1 cellular context compared by ENCODE assay signal in the genomic region with DNA sequence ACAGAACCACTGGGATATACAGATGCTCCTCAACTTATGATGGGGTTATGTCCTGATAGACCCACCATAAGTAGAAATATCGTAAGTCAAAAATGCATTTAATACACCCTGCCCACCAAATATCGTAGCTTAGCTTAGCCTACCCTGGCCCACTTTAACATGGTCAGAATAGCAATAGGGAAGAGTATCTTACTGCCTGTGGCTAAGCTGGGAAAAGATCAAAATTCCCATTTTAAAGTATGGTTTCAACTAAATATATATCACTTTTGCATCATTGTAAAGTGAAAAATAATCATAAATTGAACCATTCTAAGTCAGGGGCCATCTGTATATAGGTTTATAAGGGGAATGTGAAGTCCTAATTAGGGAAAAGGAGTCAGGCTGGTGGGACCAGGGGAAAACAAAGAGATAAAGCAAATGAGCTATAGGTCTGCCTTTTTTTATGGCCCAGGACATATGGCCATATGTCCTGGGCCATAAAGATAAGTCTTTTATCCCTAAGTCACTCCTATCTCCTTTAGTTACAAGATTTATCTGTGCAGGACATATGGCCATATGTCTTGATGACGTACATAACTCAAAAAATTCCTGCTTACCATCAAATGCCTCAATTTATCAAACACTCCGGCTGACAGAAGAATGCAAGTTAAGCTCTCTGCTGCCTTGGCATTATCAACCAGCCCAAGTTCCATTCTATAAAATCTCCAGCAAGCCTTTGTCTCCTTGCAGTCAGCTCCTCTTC.
TF ChIP-seq lines count a peak whose summit lies in the region.

No MANE protein-coding gene starts in this region.

TF ChIP-seq in K562, 482 proteins besides CTCF, POLR2A, EP300 and RAD21 (continued from another document and continues in another):
- TF ChIP-seq, protein P1, sequence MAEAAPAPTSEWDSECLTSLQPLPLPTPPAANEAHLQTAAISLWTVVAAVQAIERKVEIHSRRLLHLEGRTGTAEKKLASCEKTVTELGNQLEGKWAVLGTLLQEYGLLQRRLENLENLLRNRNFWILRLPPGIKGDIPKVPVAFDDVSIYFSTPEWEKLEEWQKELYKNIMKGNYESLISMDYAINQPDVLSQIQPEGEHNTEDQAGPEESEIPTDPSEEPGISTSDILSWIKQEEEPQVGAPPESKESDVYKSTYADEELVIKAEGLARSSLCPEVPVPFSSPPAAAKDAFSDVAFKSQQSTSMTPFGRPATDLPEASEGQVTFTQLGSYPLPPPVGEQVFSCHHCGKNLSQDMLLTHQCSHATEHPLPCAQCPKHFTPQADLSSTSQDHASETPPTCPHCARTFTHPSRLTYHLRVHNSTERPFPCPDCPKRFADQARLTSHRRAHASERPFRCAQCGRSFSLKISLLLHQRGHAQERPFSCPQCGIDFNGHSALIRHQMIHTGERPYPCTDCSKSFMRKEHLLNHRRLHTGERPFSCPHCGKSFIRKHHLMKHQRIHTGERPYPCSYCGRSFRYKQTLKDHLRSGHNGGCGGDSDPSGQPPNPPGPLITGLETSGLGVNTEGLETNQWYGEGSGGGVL (CRISPR knock-in tag; IDR thresholded peaks at IDR 0.05), result no peak
- peak; percentile 69; the same call in 1 of the 2 replicates for TF ChIP-seq ZNF583 (CRISPR knock-in tag; IDR thresholded peaks at IDR 0.05)
- TF ChIP-seq, protein P2, sequence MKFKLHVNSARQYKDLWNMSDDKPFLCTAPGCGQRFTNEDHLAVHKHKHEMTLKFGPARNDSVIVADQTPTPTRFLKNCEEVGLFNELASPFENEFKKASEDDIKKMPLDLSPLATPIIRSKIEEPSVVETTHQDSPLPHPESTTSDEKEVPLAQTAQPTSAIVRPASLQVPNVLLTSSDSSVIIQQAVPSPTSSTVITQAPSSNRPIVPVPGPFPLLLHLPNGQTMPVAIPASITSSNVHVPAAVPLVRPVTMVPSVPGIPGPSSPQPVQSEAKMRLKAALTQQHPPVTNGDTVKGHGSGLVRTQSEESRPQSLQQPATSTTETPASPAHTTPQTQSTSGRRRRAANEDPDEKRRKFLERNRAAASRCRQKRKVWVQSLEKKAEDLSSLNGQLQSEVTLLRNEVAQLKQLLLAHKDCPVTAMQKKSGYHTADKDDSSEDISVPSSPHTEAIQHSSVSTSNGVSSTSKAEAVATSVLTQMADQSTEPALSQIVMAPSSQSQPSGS (CRISPR knock-in tag; IDR thresholded peaks at IDR 0.05), result no peak
- TF ChIP-seq, protein P3, sequence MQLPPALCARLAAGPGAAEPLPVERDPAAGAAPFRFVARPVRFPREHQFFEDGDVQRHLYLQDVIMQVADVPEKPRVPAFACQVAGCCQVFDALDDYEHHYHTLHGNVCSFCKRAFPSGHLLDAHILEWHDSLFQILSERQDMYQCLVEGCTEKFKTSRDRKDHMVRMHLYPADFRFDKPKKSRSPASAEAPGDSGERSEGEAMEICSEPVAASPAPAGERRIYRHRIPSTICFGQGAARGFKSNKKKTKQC (CRISPR knock-in tag; IDR thresholded peaks at IDR 0.05), result no peak
- TF ChIP-seq BRD9 (IDR thresholded peaks at IDR 0.05; ENCODE audit: low read depth, partially characterized antibody), result no peak
- no peak for TF ChIP-seq KDM4B (IDR thresholded peaks at IDR 0.05; ENCODE audit: borderline replicate concordance in 2 of 2, low read depth in 1 of 2)
- no peak for TF ChIP-seq EWSR1 (IDR thresholded peaks at IDR 0.05; ENCODE audit: borderline replicate concordance, low read depth, partially characterized antibody)
- TF ChIP-seq KDM1A (IDR thresholded peaks at IDR 0.05), result peak; percentile 97
- TF ChIP-seq, protein P4, sequence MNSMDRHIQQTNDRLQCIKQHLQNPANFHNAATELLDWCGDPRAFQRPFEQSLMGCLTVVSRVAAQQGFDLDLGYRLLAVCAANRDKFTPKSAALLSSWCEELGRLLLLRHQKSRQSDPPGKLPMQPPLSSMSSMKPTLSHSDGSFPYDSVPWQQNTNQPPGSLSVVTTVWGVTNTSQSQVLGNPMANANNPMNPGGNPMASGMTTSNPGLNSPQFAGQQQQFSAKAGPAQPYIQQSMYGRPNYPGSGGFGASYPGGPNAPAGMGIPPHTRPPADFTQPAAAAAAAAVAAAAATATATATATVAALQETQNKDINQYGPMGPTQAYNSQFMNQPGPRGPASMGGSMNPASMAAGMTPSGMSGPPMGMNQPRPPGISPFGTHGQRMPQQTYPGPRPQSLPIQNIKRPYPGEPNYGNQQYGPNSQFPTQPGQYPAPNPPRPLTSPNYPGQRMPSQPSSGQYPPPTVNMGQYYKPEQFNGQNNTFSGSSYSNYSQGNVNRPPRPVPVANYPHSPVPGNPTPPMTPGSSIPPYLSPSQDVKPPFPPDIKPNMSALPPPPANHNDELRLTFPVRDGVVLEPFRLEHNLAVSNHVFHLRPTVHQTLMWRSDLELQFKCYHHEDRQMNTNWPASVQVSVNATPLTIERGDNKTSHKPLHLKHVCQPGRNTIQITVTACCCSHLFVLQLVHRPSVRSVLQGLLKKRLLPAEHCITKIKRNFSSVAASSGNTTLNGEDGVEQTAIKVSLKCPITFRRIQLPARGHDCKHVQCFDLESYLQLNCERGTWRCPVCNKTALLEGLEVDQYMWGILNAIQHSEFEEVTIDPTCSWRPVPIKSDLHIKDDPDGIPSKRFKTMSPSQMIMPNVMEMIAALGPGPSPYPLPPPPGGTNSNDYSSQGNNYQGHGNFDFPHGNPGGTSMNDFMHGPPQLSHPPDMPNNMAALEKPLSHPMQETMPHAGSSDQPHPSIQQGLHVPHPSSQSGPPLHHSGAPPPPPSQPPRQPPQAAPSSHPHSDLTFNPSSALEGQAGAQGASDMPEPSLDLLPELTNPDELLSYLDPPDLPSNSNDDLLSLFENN (IDR thresholded peaks at IDR 0.05; ENCODE audit: low read depth in 2 of 2, low read length in 2 of 2), result peak in 1 of 2 experiments; percentile 99; a peak in 2 of 4 replicates
- TF ChIP-seq FUS (optimal IDR thresholded peaks at IDR 0.05; ENCODE audit: low read depth, low read length), result no peak
- TF ChIP-seq, protein P5, sequence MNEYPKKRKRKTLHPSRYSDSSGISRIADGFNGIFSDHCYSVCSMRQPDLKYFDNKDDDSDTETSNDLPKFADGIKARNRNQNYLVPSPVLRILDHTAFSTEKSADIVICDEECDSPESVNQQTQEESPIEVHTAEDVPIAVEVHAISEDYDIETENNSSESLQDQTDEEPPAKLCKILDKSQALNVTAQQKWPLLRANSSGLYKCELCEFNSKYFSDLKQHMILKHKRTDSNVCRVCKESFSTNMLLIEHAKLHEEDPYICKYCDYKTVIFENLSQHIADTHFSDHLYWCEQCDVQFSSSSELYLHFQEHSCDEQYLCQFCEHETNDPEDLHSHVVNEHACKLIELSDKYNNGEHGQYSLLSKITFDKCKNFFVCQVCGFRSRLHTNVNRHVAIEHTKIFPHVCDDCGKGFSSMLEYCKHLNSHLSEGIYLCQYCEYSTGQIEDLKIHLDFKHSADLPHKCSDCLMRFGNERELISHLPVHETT (CRISPR knock-in tag; conservative IDR thresholded peaks at IDR 0.05 in 1 of 2, IDR thresholded peaks at IDR 0.05 in 1 of 2), result peak in 1 of 2 experiments; percentile 96; a peak in 2 of 4 replicates
- TF ChIP-seq ZBTB17 (CRISPR knock-in tag; IDR thresholded peaks at IDR 0.05), result peak; percentile 67; the same call in 1 of the 2 replicates
- peak; percentile 36 for TF ChIP-seq RBBP5 (IDR thresholded peaks at IDR 0.05; ENCODE audit: borderline replicate concordance, insufficient read depth, low read length, poor library complexity, severe bottlenecking)
- TF ChIP-seq KAT7 (CRISPR knock-in tag; IDR thresholded peaks at IDR 0.05; ENCODE audit: borderline replicate concordance), result no peak
- peak; percentile 92 for TF ChIP-seq MECOM (CRISPR knock-in tag; IDR thresholded peaks at IDR 0.05)
- TF ChIP-seq ZNF212 (CRISPR knock-in tag; IDR thresholded peaks at IDR 0.05), result no peak
- TF ChIP-seq, protein P6, sequence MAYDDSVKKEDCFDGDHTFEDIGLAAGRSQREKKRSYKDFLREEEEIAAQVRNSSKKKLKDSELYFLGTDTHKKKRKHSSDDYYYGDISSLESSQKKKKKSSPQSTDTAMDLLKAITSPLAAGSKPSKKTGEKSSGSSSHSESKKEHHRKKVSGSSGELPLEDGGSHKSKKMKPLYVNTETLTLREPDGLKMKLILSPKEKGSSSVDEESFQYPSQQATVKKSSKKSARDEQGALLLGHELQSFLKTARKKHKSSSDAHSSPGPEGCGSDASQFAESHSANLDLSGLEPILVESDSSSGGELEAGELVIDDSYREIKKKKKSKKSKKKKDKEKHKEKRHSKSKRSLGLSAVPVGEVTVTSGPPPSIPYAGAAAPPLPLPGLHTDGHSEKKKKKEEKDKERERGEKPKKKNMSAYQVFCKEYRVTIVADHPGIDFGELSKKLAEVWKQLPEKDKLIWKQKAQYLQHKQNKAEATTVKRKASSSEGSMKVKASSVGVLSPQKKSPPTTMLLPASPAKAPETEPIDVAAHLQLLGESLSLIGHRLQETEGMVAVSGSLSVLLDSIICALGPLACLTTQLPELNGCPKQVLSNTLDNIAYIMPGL (CRISPR knock-in tag; IDR thresholded peaks at IDR 0.05), result no peak
- TF ChIP-seq PML (IDR thresholded peaks at IDR 0.05; ENCODE audit: low read length), result peak; percentile 99
- TF ChIP-seq ZNF445 (CRISPR knock-in tag; IDR thresholded peaks at IDR 0.05; ENCODE audit: low read depth), result no peak
- TF ChIP-seq, protein P7, sequence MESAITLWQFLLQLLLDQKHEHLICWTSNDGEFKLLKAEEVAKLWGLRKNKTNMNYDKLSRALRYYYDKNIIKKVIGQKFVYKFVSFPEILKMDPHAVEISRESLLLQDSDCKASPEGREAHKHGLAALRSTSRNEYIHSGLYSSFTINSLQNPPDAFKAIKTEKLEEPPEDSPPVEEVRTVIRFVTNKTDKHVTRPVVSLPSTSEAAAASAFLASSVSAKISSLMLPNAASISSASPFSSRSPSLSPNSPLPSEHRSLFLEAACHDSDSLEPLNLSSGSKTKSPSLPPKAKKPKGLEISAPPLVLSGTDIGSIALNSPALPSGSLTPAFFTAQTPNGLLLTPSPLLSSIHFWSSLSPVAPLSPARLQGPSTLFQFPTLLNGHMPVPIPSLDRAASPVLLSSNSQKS (CRISPR knock-in tag; IDR thresholded peaks at IDR 0.05), result 0 out of 2 replicates have a peak, but pooled peaks have one; percentile 6
- TF ChIP-seq BRF1 (IDR thresholded peaks at IDR 0.05; ENCODE audit: borderline replicate concordance, extremely low read depth, insufficient read length), result no peak
- TF ChIP-seq, protein P8, sequence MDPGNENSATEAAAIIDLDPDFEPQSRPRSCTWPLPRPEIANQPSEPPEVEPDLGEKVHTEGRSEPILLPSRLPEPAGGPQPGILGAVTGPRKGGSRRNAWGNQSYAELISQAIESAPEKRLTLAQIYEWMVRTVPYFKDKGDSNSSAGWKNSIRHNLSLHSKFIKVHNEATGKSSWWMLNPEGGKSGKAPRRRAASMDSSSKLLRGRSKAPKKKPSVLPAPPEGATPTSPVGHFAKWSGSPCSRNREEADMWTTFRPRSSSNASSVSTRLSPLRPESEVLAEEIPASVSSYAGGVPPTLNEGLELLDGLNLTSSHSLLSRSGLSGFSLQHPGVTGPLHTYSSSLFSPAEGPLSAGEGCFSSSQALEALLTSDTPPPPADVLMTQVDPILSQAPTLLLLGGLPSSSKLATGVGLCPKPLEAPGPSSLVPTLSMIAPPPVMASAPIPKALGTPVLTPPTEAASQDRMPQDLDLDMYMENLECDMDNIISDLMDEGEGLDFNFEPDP (CRISPR knock-in tag; IDR thresholded peaks at IDR 0.05), result no peak
- TF ChIP-seq FOXA3 (CRISPR knock-in tag; conservative IDR thresholded peaks at IDR 0.05 in 1 of 2, IDR thresholded peaks at IDR 0.05 in 1 of 2), result 0 out of 4 replicates have a peak, but pooled peaks of 1 of the 2 experiments have one; percentile 5
- TF ChIP-seq CAMTA2 (CRISPR knock-in tag; conservative IDR thresholded peaks at IDR 0.05), result no peak
- TF ChIP-seq ZNF124 (CRISPR knock-in tag; IDR thresholded peaks at IDR 0.05), result no peak
- no peak for TF ChIP-seq SP1 (CRISPR knock-in tag; IDR thresholded peaks at IDR 0.05)
- TF ChIP-seq, protein P9, sequence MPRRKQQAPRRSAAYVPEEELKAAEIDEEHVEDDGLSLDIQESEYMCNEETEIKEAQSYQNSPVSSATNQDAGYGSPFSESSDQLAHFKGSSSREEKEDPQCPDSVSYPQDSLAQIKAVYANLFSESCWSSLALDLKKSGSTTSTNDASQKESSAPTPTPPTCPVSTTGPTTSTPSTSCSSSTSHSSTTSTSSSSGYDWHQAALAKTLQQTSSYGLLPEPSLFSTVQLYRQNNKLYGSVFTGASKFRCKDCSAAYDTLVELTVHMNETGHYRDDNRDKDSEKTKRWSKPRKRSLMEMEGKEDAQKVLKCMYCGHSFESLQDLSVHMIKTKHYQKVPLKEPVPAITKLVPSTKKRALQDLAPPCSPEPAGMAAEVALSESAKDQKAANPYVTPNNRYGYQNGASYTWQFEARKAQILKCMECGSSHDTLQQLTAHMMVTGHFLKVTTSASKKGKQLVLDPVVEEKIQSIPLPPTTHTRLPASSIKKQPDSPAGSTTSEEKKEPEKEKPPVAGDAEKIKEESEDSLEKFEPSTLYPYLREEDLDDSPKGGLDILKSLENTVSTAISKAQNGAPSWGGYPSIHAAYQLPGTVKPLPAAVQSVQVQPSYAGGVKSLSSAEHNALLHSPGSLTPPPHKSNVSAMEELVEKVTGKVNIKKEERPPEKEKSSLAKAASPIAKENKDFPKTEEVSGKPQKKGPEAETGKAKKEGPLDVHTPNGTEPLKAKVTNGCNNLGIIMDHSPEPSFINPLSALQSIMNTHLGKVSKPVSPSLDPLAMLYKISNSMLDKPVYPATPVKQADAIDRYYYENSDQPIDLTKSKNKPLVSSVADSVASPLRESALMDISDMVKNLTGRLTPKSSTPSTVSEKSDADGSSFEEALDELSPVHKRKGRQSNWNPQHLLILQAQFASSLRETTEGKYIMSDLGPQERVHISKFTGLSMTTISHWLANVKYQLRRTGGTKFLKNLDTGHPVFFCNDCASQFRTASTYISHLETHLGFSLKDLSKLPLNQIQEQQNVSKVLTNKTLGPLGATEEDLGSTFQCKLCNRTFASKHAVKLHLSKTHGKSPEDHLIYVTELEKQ (CRISPR knock-in tag; IDR thresholded peaks at IDR 0.05), result peak; percentile 81
- TF ChIP-seq, protein P10, sequence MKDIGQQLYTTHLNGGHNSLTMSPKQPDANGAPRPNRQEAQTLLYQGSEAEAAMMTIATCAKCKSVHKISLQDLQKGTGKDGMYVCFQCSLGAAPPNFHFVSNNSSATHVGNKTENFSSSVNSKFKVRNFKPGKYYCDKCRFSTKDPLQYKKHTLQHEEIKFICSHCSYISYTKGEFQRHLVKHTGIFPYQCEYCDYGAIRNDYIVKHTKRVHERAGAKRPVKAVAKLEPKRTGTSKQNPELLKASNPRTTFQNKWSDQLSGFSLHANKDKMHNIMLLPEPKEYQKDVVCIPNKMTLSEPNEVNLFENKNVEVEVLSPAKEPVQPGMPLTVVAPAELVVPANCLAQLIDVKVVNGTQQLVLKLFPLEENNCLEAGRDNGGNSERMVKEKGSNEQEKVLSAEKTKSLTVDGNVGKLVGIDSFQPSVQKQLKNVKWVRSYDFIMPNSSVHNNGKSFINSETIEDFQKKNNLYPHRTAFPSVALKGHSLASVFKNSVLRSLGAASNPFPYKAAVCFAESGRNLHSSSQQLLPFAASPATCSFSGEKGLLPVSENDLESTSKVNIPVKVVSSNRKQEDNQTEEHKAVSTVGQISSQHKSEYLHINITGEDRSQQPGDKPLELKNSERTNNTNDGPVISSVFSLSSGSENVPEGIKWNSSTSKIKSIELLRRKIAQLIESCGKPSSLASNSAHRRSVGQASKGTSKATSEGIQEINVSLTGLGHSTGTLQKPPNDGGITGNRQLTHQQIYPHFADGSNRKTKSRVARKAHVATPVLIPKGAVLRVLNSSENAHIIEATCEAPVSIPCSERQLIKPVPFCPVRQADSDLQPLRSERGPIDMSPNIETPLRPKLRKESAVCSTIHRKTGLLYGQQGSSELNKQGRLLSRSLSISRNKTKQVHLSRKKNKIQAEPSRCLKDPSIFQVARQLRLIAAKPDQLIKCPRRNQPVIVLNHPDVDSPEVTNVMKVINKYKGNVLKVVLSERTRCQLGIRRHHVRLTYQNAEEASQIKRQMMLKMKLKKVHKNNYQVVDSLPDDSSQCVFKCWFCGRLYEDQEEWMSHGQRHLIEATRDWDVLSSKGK (CRISPR knock-in tag; IDR thresholded peaks at IDR 0.05), result no peak
- no peak for TF ChIP-seq ZNF146 (CRISPR knock-in tag; IDR thresholded peaks at IDR 0.05; ENCODE audit: unreplicated experiment)
- peak; percentile 99 for TF ChIP-seq FOXM1 (IDR thresholded peaks at IDR 0.05; ENCODE audit: low read depth)
- no peak for TF ChIP-seq FOXM1 (CRISPR knock-in tag; IDR thresholded peaks at IDR 0.05; ENCODE audit: low read depth)
- TF ChIP-seq MCM5 (IDR thresholded peaks at IDR 0.05; ENCODE audit: low read depth), result no peak
